ENCODE assay signal across 21 cellular contexts in the genomic region with DNA sequence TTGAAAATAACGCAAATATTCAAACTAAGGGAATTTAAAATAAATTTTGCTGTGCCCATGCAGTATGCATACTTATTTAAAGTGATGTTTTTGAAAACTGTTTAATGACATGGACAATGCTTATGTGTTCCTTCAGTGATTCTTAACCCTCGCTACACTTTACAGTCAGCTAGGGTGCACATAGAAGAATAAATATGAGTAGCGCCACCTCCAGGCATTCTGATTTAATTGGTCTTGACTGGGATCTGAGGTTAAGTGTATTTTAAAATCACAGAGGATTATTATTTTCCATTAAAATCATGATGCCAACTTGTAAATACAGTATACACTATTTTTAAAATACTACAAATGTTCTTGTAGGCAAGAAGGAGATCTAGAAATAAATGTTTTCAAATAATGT.
"Had no signal": no experiment of that assay in that cellular context is flagged by ENCODE, and none has a peak within 500 bp of the region (broad histone marks: within the 10 kb centered on the region; RNA-seq: fewer than 3 reads in every experiment).

No MANE protein-coding gene starts in this region.

- H3K27ac Mint-ChIP-seq: activated B cell treated with CpG ODN at 0.5 μM for 24 hours; activated CD4-positive, alpha-beta memory T cell treated with anti-CD3 and anti-CD28 coated beads for 36 hours; activated naive CD8-positive, alpha-beta T cell treated with anti-CD3 and anti-CD28 coated beads for 36 hours; brain; memory B cell; naive B cell had no signal

- H3K9me3 ChIP-seq: gastroesophageal sphincter, mucosa of descending colon, prostate gland, tibial artery had no signal

- H3K4me1 Mint-ChIP-seq: activated B cell treated with CpG ODN at 0.5 μM for 24 hours; activated naive CD8-positive, alpha-beta T cell treated with anti-CD3 and anti-CD28 coated beads for 36 hours; memory B cell; naive B cell had no signal

- H3K4me3 ChIP-seq: dorsolateral prefrontal cortex, gastroesophageal sphincter, heart left ventricle, mucosa of descending colon, prostate gland, skin epidermis, tibial artery had no signal

- H3K36me3 ChIP-seq: gastroesophageal sphincter, heart left ventricle, prostate gland, tibial artery had no signal

- H3K4me1 ChIP-seq: gastroesophageal sphincter, heart left ventricle, prostate gland, tibial artery had no signal

- ATAC-seq: gastroesophageal sphincter; heart left ventricle; left ventricle myocardium superior; mucosa of descending colon; right cardiac atrium; stimulated activated naive CD8-positive, alpha-beta T cell treated with anti-CD3 and anti-CD28 coated beads, Interleukin-15, Interleukin-2, amounts not matched to agents 100 U/mL and 50 U/mL, for 24 hours had no signal

- H3K4me3 Mint-ChIP-seq: activated B cell treated with CpG ODN at 0.5 μM for 24 hours; activated CD4-positive, alpha-beta memory T cell treated with anti-CD3 and anti-CD28 coated beads for 36 hours; activated naive CD8-positive, alpha-beta T cell treated with anti-CD3 and anti-CD28 coated beads for 36 hours; brain; memory B cell; naive B cell had no signal

- H3K36me3 Mint-ChIP-seq: activated CD4-positive, alpha-beta memory T cell treated with anti-CD3 and anti-CD28 coated beads for 36 hours; activated naive CD8-positive, alpha-beta T cell treated with anti-CD3 and anti-CD28 coated beads for 36 hours; brain; memory B cell; naive B cell had no signal

- H3K27ac ChIP-seq: dorsolateral prefrontal cortex, epithelial cell of prostate, gastroesophageal sphincter, heart left ventricle, prostate gland, skin epidermis, tibial artery had no signal

- H3K27me3 Mint-ChIP-seq: activated B cell treated with CpG ODN at 0.5 μM for 24 hours; activated CD4-positive, alpha-beta memory T cell treated with anti-CD3 and anti-CD28 coated beads for 36 hours; activated naive CD8-positive, alpha-beta T cell treated with anti-CD3 and anti-CD28 coated beads for 36 hours; memory B cell; naive B cell had no signal

- H3K9me3 Mint-ChIP-seq: activated B cell treated with CpG ODN at 0.5 μM for 24 hours had no signal

- DNase-seq: activated B cell treated with CpG ODN at 0.5 μM for 24 hours; activated CD4-positive, alpha-beta memory T cell treated with anti-CD3 and anti-CD28 coated beads for 36 hours; activated CD4-positive, alpha-beta T cell treated with anti-CD3 and anti-CD28 coated beads for 4 hours; activated naive CD8-positive, alpha-beta T cell treated with anti-CD3 and anti-CD28 coated beads for 36 hours; activated T-cell treated with anti-CD3 and anti-CD28 coated beads for 4 hours; caudate nucleus; dorsolateral prefrontal cortex; heart left ventricle; left ventricle myocardium superior; mucosa of descending colon; naive B cell; right cardiac atrium; stimulated activated naive CD8-positive, alpha-beta T cell treated with anti-CD3 and anti-CD28 coated beads, Interleukin-15, Interleukin-2, amounts not matched to agents 100 U/mL and 50 U/mL, for 24 hours; substantia nigra; tibial artery had no signal

- H3K27me3 ChIP-seq: dorsolateral prefrontal cortex, gastroesophageal sphincter, heart left ventricle, tibial artery had no signal
